ENCODE assay signal across 25 cellular contexts in genomic region chr18:42563995-42564394, GRCh38.
"Had no signal": no experiment of that assay in that cellular context is flagged by ENCODE, and none has a peak within 500 bp of the region (broad histone marks: within the 10 kb centered on the region; RNA-seq: fewer than 3 reads in every experiment).

No MANE protein-coding gene starts in this region.

- ATAC-seq: stimulated activated effector memory CD8-positive, alpha-beta T cell treated with anti-CD3 and anti-CD28 coated beads, Interleukin-12 subunit alpha, Interleukin-12 subunit beta, amount 100 ng/mL, for 72 hours; stimulated activated memory B cell treated with anti-CD40 and anti-IgM and Interleukin-4, amounts not matched to agents 10 μg/mL and 1 μg/mL and 100 μg/mL, for 72 hours; stimulated activated naive B cell treated with anti-CD40 and anti-IgM and Interleukin-4, amounts not matched to agents 10 μg/mL and 1 μg/mL and 100 μg/mL, for 72 hours; stimulated activated naive CD8-positive, alpha-beta T cell treated with anti-CD3 and anti-CD28 coated beads, Interleukin-15, amount 100 ng/mL, for 72 hours; stimulated activated naive CD8-positive, alpha-beta T cell treated with anti-CD3 and anti-CD28 coated beads, Interleukin-15, Interleukin-2, amounts not matched to agents 100 U/mL and 50 U/mL, for 24 hours; upper lobe of right lung had no signal

- H3K4me1 ChIP-seq: stomach, suprapubic skin, testis, thyroid gland, tibial artery, tibial nerve, transverse colon, upper lobe of left lung, upper lobe of right lung, uterus, vagina had no signal

- H3K9me3 ChIP-seq: stomach, suprapubic skin, testis, thoracic aorta, thyroid gland, tibial artery, tibial nerve, transverse colon, upper lobe of left lung, upper lobe of right lung, uterus, vagina had no signal

- H3K27me3 ChIP-seq: stomach, suprapubic skin, testis, thyroid gland, tibial artery, tibial nerve, transverse colon, upper lobe of left lung, upper lobe of right lung, uterus, vagina had no signal

- H3K27ac ChIP-seq: stomach, suprapubic skin, testis, thoracic aorta, thyroid gland, tibial artery, tibial nerve, transverse colon, upper lobe of left lung, upper lobe of right lung, uterus, vagina had no signal

- H3K4me3 ChIP-seq: stomach, suprapubic skin, testis, thoracic aorta, thyroid gland, tibial artery, tibial nerve, transverse colon, upper lobe of left lung, upper lobe of right lung, uterus, vagina had no signal

- DNase-seq: stimulated activated CD4-positive, alpha-beta T cell treated with anti-CD3 and anti-CD28 coated beads, Interleukin-2, amount 100 ng/mL, for 48 hours; stimulated activated CD4-positive, alpha-beta T cell treated with anti-CD3 and anti-CD28 coated beads, Interleukin-4, amount 100 ng/mL, for 1 hour; stimulated activated CD4-positive, alpha-beta T cell treated with anti-CD3 and anti-CD28 coated beads, Interleukin-4, amount 100 ng/mL, for 24 hours; stimulated activated CD4-positive, alpha-beta T cell treated with anti-CD3 and anti-CD28 coated beads, Interleukin-4, amount 100 ng/mL, for 4 hours; stimulated activated CD8-positive, alpha-beta memory T cell treated with anti-CD3 and anti-CD28 coated beads, Interleukin-4, amount 100 ng/mL, for 48 hours; stimulated activated naive B cell treated with anti-CD40 and anti-IgM and Interleukin-4, amounts not matched to agents 10 μg/mL and 1 μg/mL and 100 μg/mL, for 72 hours; stimulated activated naive CD4-positive, alpha-beta T cell; stimulated activated naive CD4-positive, alpha-beta T cell treated with Interleukin-2 at 50 U/mL for 16 hours; stimulated activated naive CD8-positive, alpha-beta T cell treated with anti-CD3 and anti-CD28 coated beads, Interleukin-15, amount 100 ng/mL, for 72 hours; stimulated activated naive CD8-positive, alpha-beta T cell treated with anti-CD3 and anti-CD28 coated beads, Interleukin-15, Interleukin-2, amounts not matched to agents 100 U/mL and 50 U/mL, for 24 hours; stomach; testis; thyroid gland; tibial artery; transverse colon; trophoblast cell; upper lobe of left lung; upper lobe of right lung; uterus had no signal

- H3K36me3 ChIP-seq: stomach, suprapubic skin, thoracic aorta, thyroid gland, tibial artery, tibial nerve, transverse colon, upper lobe of left lung, upper lobe of right lung, uterus, vagina had no signal
